8 cellular contexts compared by ENCODE assay signal in genomic region chr2:150485114-150485870, GRCh38. TPM values are rescaled to one million over a fixed set of nuclear protein-coding genes. Genes with fewer than 3 reads are reported as not detected.
DNase-seq lines count a peak whose midpoint lies in the region; ATAC-seq and TF ChIP-seq lines count a peak whose summit lies in the region.

No MANE protein-coding gene starts in this region.

- peak; percentile 56 for TF ChIP-seq CTCF in A673 (conservative IDR thresholded peaks at IDR 0.05; ENCODE audit: low read depth, low read length)
- TF ChIP-seq CTCF in astrocyte of the cerebellum (IDR thresholded peaks at IDR 0.05; ENCODE audit: low read depth, low read length, missing control alignments), result peak; percentile 46

- peak; percentile 44 for ATAC-seq in GM18870 (IDR thresholded peaks at IDR 0.05; ENCODE audit: unreplicated experiment)
- peak; percentile 75 for ATAC-seq in sciatic nerve
- no peak for ATAC-seq in GM21360 (IDR thresholded peaks at IDR 0.05; ENCODE audit: unreplicated experiment)

- peak; percentile 78 for DNase-seq in A673 (ENCODE audit: low spot score)
- DNase-seq in NCI-H2029 (lab: John Stamatoyannopoulos, UW), result peak; percentile 56
- DNase-seq in astrocyte of the cerebellum (ENCODE audit: low read depth), result no peak
- peak; percentile 20 for DNase-seq in iPS DF 19.7 (ENCODE audit: low read depth, low spot score)
- peak; percentile 83 for DNase-seq in sciatic nerve (ENCODE audit: low spot score)
- DNase-seq in NOMO-1 treated with DMSO at 0.1 percent for 48 hours (lab: John Stamatoyannopoulos, UW; ENCODE audit: unreplicated experiment), result no peak

- H3K27ac ChIP-seq in A673 (ENCODE audit: low read depth, low read length, poor library complexity, severe bottlenecking), result peak overlapping the region; percentile 61

- intact Hi-C loops in A673 (cut with micrococcal nuclease; ENCODE audit: unreplicated experiment), result loop anchor here (5.0 kb wide), 1 partner anchor 298 kb away; no protein-coding TSS in a partner anchor
- intact Hi-C loops in sciatic nerve (cut with DNase I), result no loop called here

- no peaks in the 10 kb centered on the region for H3K9me3 ChIP-seq in A673 (ENCODE audit: low read depth, low read length, poor library complexity, severe bottlenecking)

- no TSS peak for BruUV-seq in A673 (replicated peaks; lab: Mats Ljungman, UMichigan)

- peaks cover 13% of the 10 kb centered on the region for H3K4me1 ChIP-seq in A673 (ENCODE audit: insufficient read depth, low read length, poor library complexity, severe bottlenecking)

- H3K27me3 ChIP-seq in A673 (replicated peaks; ENCODE audit: insufficient read depth, low read depth, low read length, poor library complexity), result no peaks in the 10 kb centered on the region

- POLR2A ChIA-PET in A673 (lab: Charles Lee; ENCODE audit: low non-redundant PET), result no interaction called here

- CTCF ChIA-PET in A673 (lab: Charles Lee), result no interaction called here

- H3K36me3 ChIP-seq in A673 (ENCODE audit: insufficient read depth, low read length, poor library complexity, severe bottlenecking), result no peaks in the 10 kb centered on the region

- in situ Hi-C loops in astrocyte of the cerebellum (cut with HindIII; ENCODE audit: low sequenced_read_pairs), result no loop called here

- H3K4me3 ChIP-seq in A673 (ENCODE audit: low read depth, low read length, poor library complexity, severe bottlenecking) (peak overlapping the region; percentile 67), astrocyte of the cerebellum (ENCODE audit: low read depth, low read length) (peak overlapping the region; percentile 64)

RNA-seq across cellular contexts. Expression of gene RND3, which starts 2.2 kb away (rescaled TPM):
- total RNA-seq in A673 (2021) (10.2 and 15.0 TPM in 2 replicates), sciatic nerve (56.9 TPM)

Comparison
In these comparisons a context has a peak if more than half of its experiments do, and no peak if none do; other contexts are left out.
1. DNase-seq: peak in A673 (single experiment), NCI-H2029 (single experiment), iPS DF 19.7 (single experiment) and sciatic nerve (single experiment); none in astrocyte of the cerebellum (single experiment) and NOMO-1 treated with DMSO at 0.1 percent for 48 hours (single experiment).